In genomic region chr17:3954921-3955320, GRCh38 we compare ENCODE assay signal across 1 cellular context.
TF ChIP-seq lines count a peak whose summit lies in the region.

No MANE protein-coding gene starts in this region.

TF ChIP-seq in H1, 55 proteins besides CTCF, POLR2A, EP300 and RAD21 (continued from another document):
- TF ChIP-seq RXRA (IDR thresholded peaks at IDR 0.05; ENCODE audit: insufficient read depth, low read depth, low read length) (no peak), ZNF274 (IDR thresholded peaks at IDR 0.05; ENCODE audit: borderline replicate concordance, extremely low read depth, low read length) (no peak), MAFK (IDR thresholded peaks at IDR 0.05; ENCODE audit: low read depth, low read length) (no peak), BRCA1 (IDR thresholded peaks at IDR 0.05; ENCODE audit: low read depth, low read length) (no peak), GTF2F1 (IDR thresholded peaks at IDR 0.05; ENCODE audit: borderline replicate concordance, low read depth, low read length) (no peak), PHF8 (conservative IDR thresholded peaks at IDR 0.05; ENCODE audit: low read depth, low read length) (no peak), TCF12 (IDR thresholded peaks at IDR 0.05; ENCODE audit: low read depth, low read length) (no peak), SIRT6 (IDR thresholded peaks at IDR 0.05; ENCODE audit: low read length) (no peak)
